ENCODE assay signal across 14 cellular contexts in the genomic region with DNA sequence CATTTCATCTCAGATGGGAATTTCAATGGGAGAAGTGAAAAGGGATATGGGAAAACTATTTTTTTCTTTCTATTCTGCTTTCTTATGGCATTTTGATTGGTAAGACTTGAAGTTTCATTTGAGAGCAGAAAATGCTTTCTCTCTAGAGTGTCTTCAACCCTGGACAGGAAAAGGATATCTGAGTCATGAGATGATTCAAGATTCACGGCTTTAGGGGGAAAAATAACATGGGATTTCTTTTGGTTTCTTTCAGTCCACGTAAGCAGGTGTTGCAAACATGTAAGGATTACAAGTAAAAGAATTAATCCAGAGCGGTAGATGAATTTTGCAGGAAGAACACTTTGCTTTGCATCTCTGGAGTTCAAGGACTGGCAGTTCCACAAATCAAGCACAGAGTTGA.
"Had no signal": no experiment of that assay in that cellular context is flagged by ENCODE, and none has a peak within 500 bp of the region (broad histone marks: within the 10 kb centered on the region; RNA-seq: fewer than 3 reads in every experiment).

No MANE protein-coding gene starts in this region.

- H3K4me1 ChIP-seq: neural progenitor cell, testis had no signal

- DNase-seq: activated CD4-positive, alpha-beta memory T cell treated with anti-CD3 and anti-CD28 coated beads, Interleukin-2, amount 10 ng/mL, durations not matched to agents 7 days and 5 days; activated gamma-delta T cell treated with Interleukin-2 at 50 U/mL for 16 hours; activated T-cell treated with anti-CD3 and anti-CD28 coated beads, Interleukin-2, amount 50 U/mL, for 48 hours; effector memory CD8-positive, alpha-beta T cell; foreskin melanocyte; kidney glomerular epithelial cell; midbrain; retina; stimulated activated CD4-positive, alpha-beta T cell treated with anti-CD3 and anti-CD28 coated beads, Interleukin-4, amount 100 ng/mL, for 24 hours; T-helper 1 cell; testis had no signal

- H3K9ac ChIP-seq: neural progenitor cell had no signal

- ATAC-seq: effector memory CD8-positive, alpha-beta T cell; esophagus mucosa had no signal

- H3K36me3 ChIP-seq: neural progenitor cell had no signal

- H3K27me3 ChIP-seq: neural progenitor cell, testis had no signal

- H3K9me3 ChIP-seq: testis had no signal

- H3K27ac ChIP-seq: neural progenitor cell, testis, VCaP had no signal

- H3K4me2 ChIP-seq: neural progenitor cell had no signal

- H3K4me3 ChIP-seq: neural progenitor cell, testis had no signal

- H2AFZ ChIP-seq: neural progenitor cell had no signal
